Comparison of ENCODE assay signal across 7 cellular contexts in the genomic region with DNA sequence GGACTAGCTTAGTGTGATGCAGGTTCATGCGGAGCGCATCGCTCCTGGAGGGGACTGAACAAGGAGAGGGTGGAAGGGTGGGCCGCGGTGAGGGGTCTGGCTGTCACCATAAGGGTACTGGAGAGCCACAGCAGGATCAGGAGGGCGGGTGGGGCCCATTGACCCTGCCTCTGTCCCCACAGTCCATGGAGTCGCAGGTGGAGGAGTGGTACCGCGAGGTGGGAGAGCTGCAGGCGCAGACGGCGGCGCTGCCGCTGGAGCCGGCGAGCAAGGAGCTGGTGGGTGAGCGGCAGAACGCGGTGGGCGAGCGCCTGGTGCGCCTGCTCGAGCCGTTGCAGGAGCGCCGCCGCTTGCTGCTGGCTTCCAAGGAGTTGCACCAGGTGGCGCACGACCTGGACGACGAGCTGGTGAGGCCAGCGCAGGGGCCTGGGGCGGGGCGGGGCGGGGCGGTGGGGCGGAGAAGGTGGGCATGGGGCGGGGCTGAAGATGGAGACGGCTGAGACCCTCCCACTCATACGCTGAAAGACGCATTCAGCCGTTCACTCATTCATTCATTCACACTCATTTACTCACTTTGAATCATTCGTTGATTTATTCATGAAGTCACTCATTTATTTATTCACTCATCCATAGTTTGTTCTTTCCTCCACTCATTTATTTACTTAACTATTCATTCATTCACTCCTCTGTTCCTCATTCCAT. TPM values are rescaled to one million over a fixed set of nuclear protein-coding genes. Genes with fewer than 3 reads are reported as not detected.
DNase-seq lines count a peak whose midpoint lies in the region; ATAC-seq and TF ChIP-seq lines count a peak whose summit lies in the region.

No MANE protein-coding gene starts in this region.

- H3K9me3 ChIP-seq in osteoblast (ENCODE audit: low read depth, low read length) (no peaks in the 10 kb centered on the region), upper lobe of right lung (no peaks in the 10 kb centered on the region)

- DNase-seq in GM13976 (ENCODE audit: low spot score), result peak; percentile 90
- peak; percentile 94 for DNase-seq in NCI-H748 (lab: John Stamatoyannopoulos, UW; ENCODE audit: unreplicated experiment)
- peak; percentile 31 for DNase-seq in activated CD8-positive, alpha-beta memory T cell treated with anti-CD3 and anti-CD28 coated beads, Interleukin-2, amount 50 U/mL, for 1 hour (ENCODE audit: extremely low read depth)
- no peak for DNase-seq in epithelial cell of proximal tubule (ENCODE audit: low read depth)
- DNase-seq in osteoblast (ENCODE audit: insufficient read length, low spot score, missing footprints), result peak; percentile 91
- DNase-seq in upper lobe of right lung, result peak; percentile 84
- no peak for DNase-seq in NCI-H2196 treated with DMSO at 0.1 percent for 48 hours (lab: John Stamatoyannopoulos, UW; ENCODE audit: unreplicated experiment)

- intact Hi-C loops in upper lobe of right lung (cut with DNase I), result no loop called here

- H3K79me2 ChIP-seq in osteoblast (ENCODE audit: insufficient read depth, low read length), result no peaks in the 10 kb centered on the region

- H3K36me3 ChIP-seq in osteoblast (ENCODE audit: insufficient read depth, low read length) (no peaks in the 10 kb centered on the region), upper lobe of right lung (no peaks in the 10 kb centered on the region)

- H4K20me1 ChIP-seq in osteoblast (ENCODE audit: insufficient read depth, low read length), result no peaks in the 10 kb centered on the region

- peak overlapping the region; percentile 13 for H3K4me3 ChIP-seq in epithelial cell of proximal tubule (ENCODE audit: low read depth, low read length)
- no peak overlapping the region for H3K4me3 ChIP-seq in osteoblast (ENCODE audit: insufficient read depth, low read length)
- H3K4me3 ChIP-seq in upper lobe of right lung, result no peak overlapping the region

- H3K27me3 ChIP-seq in osteoblast (ENCODE audit: insufficient read depth, low read length) (peaks cover 17% of the 10 kb centered on the region), upper lobe of right lung (peaks cover 48% of the 10 kb centered on the region)

- no peak overlapping the region for H3K4me2 ChIP-seq in osteoblast (ENCODE audit: insufficient read depth, low read length)

- no peaks in the 10 kb centered on the region for H3K4me1 ChIP-seq in osteoblast (ENCODE audit: insufficient read depth, low read length)
- no peaks in the 10 kb centered on the region for H3K4me1 ChIP-seq in upper lobe of right lung

- ATAC-seq in upper lobe of right lung, result peak; percentile 92

- TF ChIP-seq CTCF in GM13976 (IDR thresholded peaks at IDR 0.05; ENCODE audit: borderline replicate concordance, control extremely low read depth, extremely low read depth, insufficient read depth, missing control alignments) (peak; percentile 62), epithelial cell of proximal tubule (conservative IDR thresholded peaks at IDR 0.05; ENCODE audit: low read depth, low read length) (peak; percentile 51), osteoblast (IDR thresholded peaks at IDR 0.05; ENCODE audit: extremely low read depth, low read depth, low read length) (peak; percentile 21), upper lobe of right lung (IDR thresholded peaks at IDR 0.05) (peak; percentile 47)

- no peak overlapping the region for H2AFZ ChIP-seq in osteoblast (ENCODE audit: low read length)

- H3K27ac ChIP-seq in osteoblast (ENCODE audit: low read depth, low read length), result no peak overlapping the region
- H3K27ac ChIP-seq in upper lobe of right lung, result no peak overlapping the region

- in situ Hi-C loops in GM13976 (cut with MboI; ENCODE audit: low sequenced_read_pairs, unreplicated experiment), result no loop called here

RNA-seq across cellular contexts. Expression of gene SHKBP1, which starts 27.5 kb away (rescaled TPM):
- total RNA-seq in epithelial cell of proximal tubule, result 108 and 113 TPM in 2 replicates
- 16.3 and 18.9 TPM in 2 replicates for total RNA-seq in osteoblast
- total RNA-seq in upper lobe of right lung, result 68.1 TPM

RNA-seq across cellular contexts. Expression of gene LTBP4, which starts 52.0 kb away (rescaled TPM):
- total RNA-seq in epithelial cell of proximal tubule, result 24.4 and 149 TPM in 2 replicates
- total RNA-seq in osteoblast, result 13.6 and 16.6 TPM in 2 replicates
- total RNA-seq in upper lobe of right lung, result 430 TPM

Comparison
In these comparisons a context has a peak if more than half of its experiments do, and no peak if none do; other contexts are left out.
1. DNase-seq: peak in GM13976 (single experiment), NCI-H748 (single experiment), activated CD8-positive, alpha-beta memory T cell treated with anti-CD3 and anti-CD28 coated beads, Interleukin-2, amount 50 U/mL, for 1 hour (single experiment), osteoblast (single experiment) and upper lobe of right lung (single experiment); none in epithelial cell of proximal tubule (single experiment) and NCI-H2196 treated with DMSO at 0.1 percent for 48 hours (single experiment).
2. Peak in every context shown above with its lines, with median percentiles within 50 percentile points of each other: CTCF ChIP-seq.